ENCODE assay signal across 13 cellular contexts in the genomic region with DNA sequence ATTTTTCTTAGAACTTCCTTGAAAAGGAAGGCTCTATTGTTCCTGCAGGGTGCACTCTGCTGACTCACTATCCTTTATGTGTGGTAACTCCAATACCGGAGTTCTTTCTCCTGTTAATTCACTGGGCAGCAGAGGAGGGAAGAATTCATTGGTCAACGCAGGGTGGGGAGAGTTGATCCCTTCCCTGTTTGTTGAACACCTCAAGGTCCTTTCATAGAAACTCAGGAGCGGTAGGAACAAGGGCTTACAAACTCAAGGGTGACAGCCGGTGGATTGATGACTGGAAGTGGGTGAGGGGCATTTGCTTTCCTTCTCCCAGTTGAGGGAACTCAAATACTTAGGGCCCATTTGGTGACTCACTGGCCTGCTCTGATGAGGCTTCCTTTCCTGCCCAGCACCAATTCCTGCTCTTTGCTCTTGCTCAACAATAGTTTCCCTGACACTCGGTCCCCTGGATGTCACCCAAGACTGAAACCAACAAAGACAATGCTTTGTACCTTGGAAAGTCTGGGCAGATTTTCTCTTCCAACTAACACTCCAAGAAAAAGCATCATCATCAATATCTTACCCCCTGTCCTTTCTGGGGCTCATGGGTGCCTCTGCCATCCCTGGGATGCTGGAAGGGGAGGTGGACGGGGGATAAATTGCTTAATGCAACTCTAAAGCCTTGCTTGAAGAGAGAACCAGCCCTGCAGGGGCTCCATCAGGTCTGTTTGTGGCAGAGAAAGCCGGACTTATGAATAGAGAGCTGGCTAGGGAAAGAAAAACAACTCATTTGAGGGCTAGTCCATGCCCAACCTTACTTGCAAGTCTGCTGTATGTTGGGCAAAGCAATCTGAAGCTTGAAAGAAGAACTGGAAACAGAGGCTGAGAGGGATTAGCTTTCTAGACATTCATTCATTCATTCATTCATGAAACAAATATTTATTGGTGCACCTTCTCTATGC. TPM values are rescaled to one million over a fixed set of nuclear protein-coding genes. Genes with fewer than 3 reads are reported as not detected.
A peak's percentile ranks its signal among the peaks of the same experiment; 100 is the strongest.
DNase-seq lines count a peak whose midpoint lies in the region; TF ChIP-seq lines count a peak whose summit lies in the region.
"Had no signal": no experiment of that assay in that cellular context is flagged by ENCODE, and none has a peak within 500 bp of the region (broad histone marks: within the 10 kb centered on the region; RNA-seq: fewer than 3 reads in every experiment).

No MANE protein-coding gene starts in this region.

- no peak for DNase-seq in H9
- peak; percentile 63 for DNase-seq in SW480 (ENCODE audit: low spot score)
- peak; percentile 77 for DNase-seq in globus pallidus (ENCODE audit: low spot score)
- DNase-seq in activated CD4-positive, CD25-positive, alpha-beta regulatory T cell (lab: John Stamatoyannopoulos, UW) = no peak
- DNase-seq in BE2C = no peak
- DNase-seq in GM20000 (ENCODE audit: low spot score) = no peak
- no peak for DNase-seq in NAMALWA (ENCODE audit: low spot score)
- DNase-seq: KG1; occipital lobe; stimulated activated naive CD8-positive, alpha-beta T cell treated with anti-CD3 and anti-CD28 coated beads, Interleukin-15, amount 100 ng/mL, for 72 hours; T1000 had no signal

- H3K23me2 ChIP-seq in H9 (ENCODE audit: insufficient read length, low read depth, low read length, poor library complexity, severe bottlenecking) = no peaks in the 10 kb centered on the region

- H3K4me1 ChIP-seq in H9 (ENCODE audit: insufficient read depth, low read length) = peaks cover 4% of the 10 kb centered on the region; the same call in 1 of the 2 replicates
- no peaks in the 10 kb centered on the region for H3K4me1 ChIP-seq in BE2C

- H4K8ac ChIP-seq in H9 (replicated peaks; ENCODE audit: insufficient read length, low read depth, low read length) = no peak overlapping the region

- H2BK15ac ChIP-seq in H9 (ENCODE audit: low read depth, low read length) = no peak overlapping the region

- no peak overlapping the region for H3K4me3 Mint-ChIP-seq in H9
- H3K4me3 Mint-ChIP-seq: central memory CD8-positive, alpha-beta T cell; stimulated activated naive CD8-positive, alpha-beta T cell treated with anti-CD3 and anti-CD28 coated beads, Interleukin-15, amount 100 ng/mL, for 72 hours had no signal

- no peaks in the 10 kb centered on the region for H4K20me1 ChIP-seq in H9 (ENCODE audit: control insufficient read depth, insufficient read depth, insufficient read length)

- no peaks in the 10 kb centered on the region for H3K36me3 ChIP-seq in BE2C

- no peak overlapping the region for H4K91ac ChIP-seq in H9 (ENCODE audit: insufficient read length, low read depth, low read length)

- H3K27ac ChIP-seq in H9 (ENCODE audit: insufficient read length, low read depth, low read length) (no peak overlapping the region), skin epidermis (peak overlapping the region in 15 of 21 experiments; percentile 0 to 76 (median 45))

- TF ChIP-seq CTCF in H9 (conservative IDR thresholded peaks at IDR 0.05) (no peak), BE2C (IDR thresholded peaks at IDR 0.05; ENCODE audit: low read depth, low read length) (no peak), GM20000 (IDR thresholded peaks at IDR 0.05; ENCODE audit: extremely low read depth, missing control alignments) (no peak)

- H2AFZ ChIP-seq in H9 (ENCODE audit: low read length) = no peak overlapping the region

- no peak overlapping the region for H2BK120ac ChIP-seq in H9 (ENCODE audit: low read depth, low read length, poor library complexity, severe bottlenecking)

- no CpG with 5 or more reads among the region's 7 CpGs for WGBS in H9 (ENCODE audit: extremely low coverage, insufficient read length, low lambda C conversion rate)

- no peak overlapping the region for H3T11ph ChIP-seq in H9 (ENCODE audit: low read length)

- no peak overlapping the region for H3K18ac ChIP-seq in H9 (ENCODE audit: insufficient read length, low read depth, low read length)

- H2AK5ac ChIP-seq in H9 (ENCODE audit: insufficient read length, low read length) = no peak overlapping the region

- H2BK20ac ChIP-seq in H9 (ENCODE audit: low read depth, low read length, poor library complexity, severe bottlenecking) = no peak overlapping the region

- no peak overlapping the region for H3K56ac ChIP-seq in H9 (ENCODE audit: insufficient read length, low read depth, low read length)

- no peaks in the 10 kb centered on the region; a peak in 1 of 5 replicates for H3K9me3 Mint-ChIP-seq in H9
- H3K9me3 Mint-ChIP-seq: central memory CD8-positive, alpha-beta T cell; stimulated activated naive CD8-positive, alpha-beta T cell treated with anti-CD3 and anti-CD28 coated beads, Interleukin-15, amount 100 ng/mL, for 72 hours had no signal

- H3K4me1 Mint-ChIP-seq in H9 = peaks cover 26 to 31% of the 10 kb centered on the region in 2 experiments
- H3K4me1 Mint-ChIP-seq: central memory CD8-positive, alpha-beta T cell; stimulated activated naive CD8-positive, alpha-beta T cell treated with anti-CD3 and anti-CD28 coated beads, Interleukin-15, amount 100 ng/mL, for 72 hours had no signal

- H4K5ac ChIP-seq in H9 (ENCODE audit: insufficient read length, low read depth, low read length) = no peak overlapping the region

- H3K27me3 ChIP-seq in H9 (ENCODE audit: insufficient read depth, low read length) = no peaks in the 10 kb centered on the region
- peaks cover 44% of the 10 kb centered on the region for H3K27me3 ChIP-seq in BE2C

- H3K79me2 ChIP-seq in H9 (ENCODE audit: insufficient read depth, low read length) = no peaks in the 10 kb centered on the region

- H2BK12ac ChIP-seq in H9 (ENCODE audit: insufficient read length, low read depth, low read length) = no peak overlapping the region

- H3K4me2 ChIP-seq in H9 (ENCODE audit: insufficient read depth, insufficient read length, low read length) = no peak overlapping the region

- no peak overlapping the region for H3K4me3 ChIP-seq in skin epidermis
- H3K4me3 ChIP-seq in BE2C (ENCODE audit: low read depth, low read length) = no peak overlapping the region

- no peaks in the 10 kb centered on the region for H3K36me3 Mint-ChIP-seq in H9 (ENCODE audit: insufficient read depth in 1 of 3, low read depth in 3 of 3)

- no peak overlapping the region for H3K23ac ChIP-seq in H9 (ENCODE audit: insufficient read length, low read depth, low read length)

- H3K14ac ChIP-seq in H9 (ENCODE audit: insufficient read depth, low read length) = no peak overlapping the region

- H3K4ac ChIP-seq in H9 (ENCODE audit: low read depth, low read length) = no peak overlapping the region

- no peak overlapping the region for H2BK5ac ChIP-seq in H9 (ENCODE audit: insufficient read length, low read length)

- no peaks in the 10 kb centered on the region for H3K79me1 ChIP-seq in H9 (ENCODE audit: insufficient read depth, low read depth, low read length, poor library complexity, severe bottlenecking)

- no peak overlapping the region for H3K9ac ChIP-seq in H9 (ENCODE audit: extremely low read depth, insufficient read length, low read length)

- H3K27me3 Mint-ChIP-seq in H9 (ENCODE audit: low read depth) = peaks cover 8% of the 10 kb centered on the region

- H3K27ac Mint-ChIP-seq in H9 = peak overlapping the region; percentile 0 to 86 (median 79)
- H3K27ac Mint-ChIP-seq: stimulated activated naive CD8-positive, alpha-beta T cell treated with anti-CD3 and anti-CD28 coated beads, Interleukin-15, amount 100 ng/mL, for 72 hours had no signal

- H3K9me3 ChIP-seq in H9 (ENCODE audit: control insufficient read depth, low read depth, low read length) (no peaks in the 10 kb centered on the region), BE2C (no peaks in the 10 kb centered on the region)

RNA-seq across cellular contexts. Expression of a gene that starts 9.3 kb away (rescaled TPM):
- not detected in 2 replicates for total RNA-seq in H9 (2021)
- not detected for polyA plus RNA-seq in BE2C (2012; ENCODE audit: insufficient read depth, insufficient read length, low read depth)
- total RNA-seq: occipital lobe had no signal

Comparison
In these comparisons a context has a peak if more than half of its experiments do, and no peak if none do; other contexts are left out.
1. DNase-seq: peak in SW480 (single experiment) and globus pallidus (single experiment); none in H9 (single experiment), activated CD4-positive, CD25-positive, alpha-beta regulatory T cell (0 of 4), BE2C (single experiment), GM20000 (single experiment) and NAMALWA (single experiment).